Comparison of ENCODE assay signal across 9 cellular contexts in genomic region chr9:129933215-129933614, GRCh38.
DNase-seq lines count a peak whose midpoint lies in the region; ATAC-seq, FAIRE-seq and TF ChIP-seq lines count a peak whose summit lies in the region.
"Had no signal": no experiment of that assay in that cellular context is flagged by ENCODE, and none has a peak within 500 bp of the region (broad histone marks: within the 10 kb centered on the region; RNA-seq: fewer than 3 reads in every experiment).

No MANE protein-coding gene starts in this region.

- 92% methylated on average over 4 of the region's 4 CpGs for WGBS in HepG2 (ENCODE audit: low lambda C conversion rate)

- TF ChIP-seq CTCF in D721Med (IDR thresholded peaks at IDR 0.05; ENCODE audit: insufficient read depth, missing control alignments) (no peak), HepG2 (CRISPR knock-in tag; IDR thresholded peaks at IDR 0.05) (no peak)

- FAIRE-seq in D721Med (lab: Jason Lieb, UNC) (peak; percentile 91), HepG2 (lab: Jason Lieb, UNC) (no peak)

- peaks cover 60% of the 10 kb centered on the region for H3K4me1 ChIP-seq in SJSA1 (replicated peaks)
- peaks cover 23% of the 10 kb centered on the region for H3K4me1 ChIP-seq in effector memory CD4-positive, alpha-beta T cell (ENCODE audit: control insufficient read depth, insufficient read depth, low read length, poor library complexity, severe bottlenecking)
- H3K4me1 ChIP-seq in HepG2 (ENCODE audit: insufficient read depth, low read length): peaks cover 10% of the 10 kb centered on the region; the same call in 1 of the 2 replicates

- CTCF ChIA-PET in HepG2 (lab: Yijun Ruan, JAX; ENCODE audit: low intra/inter-chr PET ratio, low total read pairs): no interaction called here

- H3K27me3 ChIP-seq in SJSA1 (replicated peaks) (no peaks in the 10 kb centered on the region), HepG2 (ENCODE audit: control insufficient read depth in 1 of 2, insufficient read depth in 2 of 2, low read length in 2 of 2) (no peaks in the 10 kb centered on the region)
- no peaks in the 10 kb centered on the region for H3K27me3 ChIP-seq in effector memory CD4-positive, alpha-beta T cell (replicated peaks; ENCODE audit: control insufficient read depth, insufficient read depth, low read length, poor library complexity, severe bottlenecking)

- intact Hi-C loops in sciatic nerve (cut with DNase I) (no loop called here), HepG2 (cut with micrococcal nuclease; ENCODE audit: unreplicated experiment) (no loop called here)

- H3K79me2 ChIP-seq in HepG2 (ENCODE audit: insufficient read depth, low read length): no peaks in the 10 kb centered on the region

- no TSS peak for BruUV-seq in HepG2 (replicated peaks; lab: Mats Ljungman, UMichigan)

- in situ Hi-C loops in HepG2 (cut with HindIII; ENCODE audit: extremely low pct_ligation_motif_present, low pct_unique_long_range_greater_than_20kb): no loop called here

- no peak overlapping the region for H2AFZ ChIP-seq in HepG2 (ENCODE audit: low read length)

- TF ChIP-seq POLR2A in HepG2 (IDR thresholded peaks at IDR 0.05; ENCODE audit: insufficient read depth in 1 of 2, low read depth in 2 of 2, low read length in 2 of 2): no peak

- TF ChIP-seq EP300 in HepG2 (IDR thresholded peaks at IDR 0.05; ENCODE audit: low read depth in 2 of 2, low read length in 2 of 2) (no peak), HepG2 (CRISPR knock-in tag; IDR thresholded peaks at IDR 0.05; ENCODE audit: borderline replicate concordance) (no peak)

- ATAC-seq in sciatic nerve (peak; percentile 19), HepG2 (no peak), HG03342 (IDR thresholded peaks at IDR 0.05; ENCODE audit: unreplicated experiment) (no peak)

- H4K20me1 ChIP-seq in HepG2 (ENCODE audit: insufficient read depth, low read length): no peaks in the 10 kb centered on the region

- DNase-seq in D721Med (ENCODE audit: insufficient read length, low spot score) (peak; percentile 40), SJSA1 (ENCODE audit: low read depth in 1 of 2, low spot score in 2 of 2) (no peak), sciatic nerve (ENCODE audit: low spot score) (no peak), HepG2 (ENCODE audit: low spot score) (no peak), NCI-H446 (lab: John Stamatoyannopoulos, UW) (no peak)
- no peak for DNase-seq in effector memory CD4-positive, alpha-beta T cell
- no peak for DNase-seq in activated CD8-positive, alpha-beta memory T cell treated with anti-CD3 and anti-CD28 coated beads for 24 hours

- peak overlapping the region; percentile 85 for H3K27ac ChIP-seq in SJSA1
- H3K27ac ChIP-seq in effector memory CD4-positive, alpha-beta T cell (ENCODE audit: insufficient read depth, low read length, poor library complexity, severe bottlenecking): peak overlapping the region; percentile 57
- no peak overlapping the region for H3K27ac ChIP-seq in HepG2 (ENCODE audit: extremely low read length, insufficient read depth, low read length)
- H3K27ac ChIP-seq: epithelial cell of prostate had no signal

- H3K4me2 ChIP-seq in HepG2 (ENCODE audit: low read depth, low read length): no peak overlapping the region

- TF ChIP-seq RAD21 in HepG2 (CRISPR knock-in tag; IDR thresholded peaks at IDR 0.05): no peak

- H3K9me3 ChIP-seq in SJSA1 (replicated peaks): no peaks in the 10 kb centered on the region
- no peaks in the 10 kb centered on the region for H3K9me3 ChIP-seq in effector memory CD4-positive, alpha-beta T cell (ENCODE audit: control insufficient read depth, low read length)
- H3K9me3 ChIP-seq in HepG2 (ENCODE audit: low read length): no peaks in the 10 kb centered on the region

- H3K9ac ChIP-seq in HepG2 (ENCODE audit: insufficient read depth, low read depth, low read length): no peak overlapping the region

- no peak overlapping the region for H3K4me3 ChIP-seq in SJSA1
- no peak overlapping the region for H3K4me3 ChIP-seq in effector memory CD4-positive, alpha-beta T cell (ENCODE audit: insufficient read depth, low read depth, low read length, poor library complexity, severe bottlenecking)
- H3K4me3 ChIP-seq in HepG2 (replicated peaks in 1 of 3; ENCODE audit: insufficient read depth in 1 of 3, low read depth in 2 of 3, low read length in 3 of 3): no peak overlapping the region

- POLR2A ChIA-PET in HepG2 (lab: Yijun Ruan, JAX): no interaction called here

- H3K36me3 ChIP-seq in SJSA1 (peaks cover 10% of the 10 kb centered on the region; the same call in 1 of the 2 replicates), HepG2 (replicated peaks in 1 of 2; ENCODE audit: control insufficient read depth in 1 of 2, insufficient read depth in 2 of 2, low read length in 2 of 2) (0 out of 5 replicates have a peak, but pooled peaks cover 0 to under 1% of the 10 kb centered on the region in 2 experiments)
- H3K36me3 ChIP-seq in effector memory CD4-positive, alpha-beta T cell (ENCODE audit: control insufficient read depth, insufficient read depth, low read length): peaks cover 11% of the 10 kb centered on the region

TF ChIP-seq in HepG2, 621 proteins besides CTCF, POLR2A, EP300 and RAD21:
- TF ChIP-seq TRIM24 (CRISPR knock-in tag; IDR thresholded peaks at IDR 0.05): no peak
- TF ChIP-seq NCOA2 (CRISPR knock-in tag; IDR thresholded peaks at IDR 0.05): no peak
- no peak for TF ChIP-seq ZMYM2 (CRISPR knock-in tag; IDR thresholded peaks at IDR 0.05)
- TF ChIP-seq CBX1 (IDR thresholded peaks at IDR 0.05; ENCODE audit: low read depth): no peak
TF ChIP-seq in HepG2: peak in this region for 0.
